Comparison of ENCODE assay signal across 16 cellular contexts in the genomic region with DNA sequence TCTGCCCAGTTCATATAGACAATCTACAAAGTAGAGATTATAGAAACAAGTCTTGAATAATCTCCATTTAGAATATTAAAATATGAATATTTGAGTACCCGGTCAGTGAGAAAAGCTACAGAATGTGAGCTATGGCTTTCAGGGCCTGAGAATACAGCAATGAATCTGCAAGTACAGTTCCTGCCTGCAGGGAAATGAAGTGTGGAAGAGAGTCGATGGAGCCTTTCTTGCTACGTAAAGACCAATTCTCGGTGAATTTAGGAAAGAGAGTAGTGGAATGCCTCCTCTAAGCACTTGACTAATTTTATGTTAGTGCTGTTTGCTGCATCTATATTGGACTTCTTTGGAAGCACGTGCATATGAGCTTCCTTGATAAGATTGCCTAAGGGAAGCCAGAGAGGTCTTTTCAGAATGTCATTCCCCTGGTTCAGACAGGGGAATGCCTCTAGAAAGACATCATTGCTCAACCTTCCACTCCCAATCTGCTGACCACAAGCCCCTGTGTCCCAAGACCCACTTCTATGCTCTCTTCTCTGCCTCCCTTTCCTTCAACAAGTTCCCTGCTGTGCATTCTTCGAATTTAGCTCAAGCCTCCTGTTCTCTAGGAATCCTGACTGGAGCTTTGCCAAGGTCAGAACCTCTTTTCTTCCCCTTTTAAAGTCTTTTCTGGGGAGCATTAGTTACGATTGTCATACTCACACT. TPM values are rescaled to one million over a fixed set of nuclear protein-coding genes. Genes with fewer than 3 reads are reported as not detected.
"Had no signal": no experiment of that assay in that cellular context is flagged by ENCODE, and none has a peak within 500 bp of the region (broad histone marks: within the 10 kb centered on the region; RNA-seq: fewer than 3 reads in every experiment).

No MANE protein-coding gene starts in this region.

- H3K27me3 ChIP-seq: heart left ventricle, left lung, pancreas had no signal

- DNase-seq: activated CD4-positive, alpha-beta T cell treated with anti-CD3 and anti-CD28 coated beads, Interleukin-2, amount 50 U/mL, for 1 hour; activated CD4-positive, CD25-positive, alpha-beta regulatory T cell; activated CD8-positive, alpha-beta memory T cell treated with anti-CD3 and anti-CD28 coated beads for 24 hours; activated naive CD4-positive, alpha-beta T cell treated with Interleukin-2 at 50 U/mL for 16 hours; aorta; effector CD8-positive, alpha-beta T cell; foreskin melanocyte; heart left ventricle; left lung; mucosa of descending colon; naive thymus-derived CD4-positive, alpha-beta T cell; pancreas; T-helper 2 cell had no signal

- H3K27ac Mint-ChIP-seq: naive thymus-derived CD4-positive, alpha-beta T cell; stimulated activated effector memory CD8-positive, alpha-beta T cell treated with anti-CD3 and anti-CD28 coated beads, Interleukin-12 subunit alpha, Interleukin-12 subunit beta, amount 100 ng/mL, for 72 hours had no signal

- H3K9me3 ChIP-seq: heart left ventricle, left lung, mucosa of descending colon, pancreas had no signal

- ATAC-seq: heart left ventricle; left lung; mucosa of descending colon; naive thymus-derived CD4-positive, alpha-beta T cell; pancreas; stimulated activated effector memory CD8-positive, alpha-beta T cell treated with anti-CD3 and anti-CD28 coated beads, Interleukin-12 subunit alpha, Interleukin-12 subunit beta, amount 100 ng/mL, for 72 hours had no signal

- H3K4me3 Mint-ChIP-seq: naive thymus-derived CD4-positive, alpha-beta T cell; stimulated activated effector memory CD8-positive, alpha-beta T cell treated with anti-CD3 and anti-CD28 coated beads, Interleukin-12 subunit alpha, Interleukin-12 subunit beta, amount 100 ng/mL, for 72 hours had no signal

- H3K4me1 Mint-ChIP-seq: naive thymus-derived CD4-positive, alpha-beta T cell; stimulated activated effector memory CD8-positive, alpha-beta T cell treated with anti-CD3 and anti-CD28 coated beads, Interleukin-12 subunit alpha, Interleukin-12 subunit beta, amount 100 ng/mL, for 72 hours had no signal

- FAIRE-seq: islet of Langerhans, pancreas, TTC549 had no signal

- H3K36me3 Mint-ChIP-seq: naive thymus-derived CD4-positive, alpha-beta T cell; stimulated activated effector memory CD8-positive, alpha-beta T cell treated with anti-CD3 and anti-CD28 coated beads, Interleukin-12 subunit alpha, Interleukin-12 subunit beta, amount 100 ng/mL, for 72 hours had no signal

- H3K4me1 ChIP-seq: heart left ventricle, left lung, pancreas had no signal

- H3K4me3 ChIP-seq: heart left ventricle, left lung, mucosa of descending colon, pancreas had no signal

- H3K27ac ChIP-seq: heart left ventricle, left lung, pancreas had no signal

- H3K36me3 ChIP-seq: heart left ventricle, left lung, pancreas had no signal

- H3K9me3 Mint-ChIP-seq: stimulated activated effector memory CD8-positive, alpha-beta T cell treated with anti-CD3 and anti-CD28 coated beads, Interleukin-12 subunit alpha, Interleukin-12 subunit beta, amount 100 ng/mL, for 72 hours had no signal

RNA-seq across cellular contexts. Expression of a gene that starts 41.9 kb away (rescaled TPM):
- total RNA-seq: naive thymus-derived CD4-positive, alpha-beta T cell had no signal
- polyA plus RNA-seq: naive thymus-derived CD4-positive, alpha-beta T cell had no signal
